Comparison of ENCODE assay signal across 23 cellular contexts in the genomic region with DNA sequence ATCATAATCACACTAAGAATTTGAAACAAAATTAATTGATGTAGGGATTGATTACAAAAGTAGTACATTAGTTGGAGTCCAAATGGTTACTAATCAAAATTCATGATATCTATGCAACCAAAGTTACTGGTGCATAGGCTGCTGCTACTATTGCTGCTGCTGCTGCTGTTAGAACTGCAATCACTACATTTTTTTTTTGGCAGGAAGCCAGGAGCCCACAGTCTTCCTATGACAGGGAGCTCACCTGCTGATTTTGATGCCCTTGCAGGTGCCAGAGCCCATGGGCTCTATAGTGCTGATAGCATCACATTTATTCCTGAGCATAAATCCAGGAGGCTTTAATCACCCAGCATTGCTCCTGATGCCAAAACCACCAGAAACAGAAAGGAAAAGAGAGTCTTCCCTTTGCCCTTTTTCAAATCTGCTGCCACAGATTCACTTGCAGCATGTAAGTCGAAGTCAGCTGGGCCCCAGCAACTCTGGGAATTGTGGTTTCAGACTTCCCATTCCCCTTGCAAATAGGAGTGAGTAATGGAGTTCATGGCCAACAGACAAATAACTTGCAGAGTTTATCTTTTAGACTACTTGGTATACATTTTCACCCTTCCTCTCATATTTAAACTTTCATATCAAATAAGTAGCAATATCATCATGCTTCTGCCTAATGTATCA. TPM values are rescaled to one million over a fixed set of nuclear protein-coding genes. Genes with fewer than 3 reads are reported as not detected.
DNase-seq lines count a peak whose midpoint lies in the region; ATAC-seq and TF ChIP-seq lines count a peak whose summit lies in the region.
"Had no signal": no experiment of that assay in that cellular context is flagged by ENCODE, and none has a peak within 500 bp of the region (broad histone marks: within the 10 kb centered on the region; RNA-seq: fewer than 3 reads in every experiment).

No MANE protein-coding gene starts in this region.

- no peaks in the 10 kb centered on the region for H3K36me3 ChIP-seq in cardiac muscle cell
- no peaks in the 10 kb centered on the region for H3K36me3 ChIP-seq in right atrium auricular region
- H3K36me3 ChIP-seq in OCI-LY7 (ENCODE audit: insufficient read depth, low read length): no peaks in the 10 kb centered on the region
- H3K36me3 ChIP-seq: gastrocnemius medialis, right lobe of liver, tibial artery had no signal

- no TSS peak for BruUV-seq in OCI-LY7 (replicated peaks; lab: Mats Ljungman, UMichigan)

- H3K4me3 ChIP-seq in cardiac muscle cell (no peak overlapping the region), right atrium auricular region (no peak overlapping the region), dorsolateral prefrontal cortex (no peak overlapping the region), OCI-LY7 (ENCODE audit: low read depth, low read length, poor library complexity, severe bottlenecking) (no peak overlapping the region)
- H3K4me3 ChIP-seq: gastrocnemius medialis, right lobe of liver, tibial artery had no signal

- no peaks in the 10 kb centered on the region for H3K4me1 ChIP-seq in cardiac muscle cell (ENCODE audit: low read depth)
- H3K4me1 ChIP-seq in right atrium auricular region: no peaks in the 10 kb centered on the region
- H3K4me1 ChIP-seq in OCI-LY7 (ENCODE audit: insufficient read depth, low read length, poor library complexity, severe bottlenecking): no peaks in the 10 kb centered on the region
- H3K4me1 ChIP-seq: Caco-2, gastrocnemius medialis, right lobe of liver, tibial artery had no signal

- H3K9me2 ChIP-seq in OCI-LY7 (ENCODE audit: insufficient read depth, low read length): no peaks in the 10 kb centered on the region

- H3K4me3 Mint-ChIP-seq in chondrocyte (ENCODE audit: unreplicated experiment): no peak overlapping the region
- H3K4me3 Mint-ChIP-seq: activated CD4-positive, alpha-beta T cell treated with anti-CD3 and anti-CD28 coated beads for 36 hours; activated naive CD4-positive, alpha-beta T cell treated with anti-CD3 and anti-CD28 coated beads, Interleukin-2, amount 50 U/mL, for 24 hours; endodermal cell; HFFc6; T-helper 2 cell treated with Interferon-gamma antibody and Interleukin-4, amounts not matched to agents 5 μg/mL and 100 μg/mL, for 36 hours had no signal

- peak overlapping the region; percentile 30 for H3K27ac Mint-ChIP-seq in chondrocyte (ENCODE audit: unreplicated experiment)
- H3K27ac Mint-ChIP-seq: activated CD4-positive, alpha-beta T cell treated with anti-CD3 and anti-CD28 coated beads for 36 hours; activated naive CD4-positive, alpha-beta T cell treated with anti-CD3 and anti-CD28 coated beads, Interleukin-2, amount 50 U/mL, for 24 hours; endodermal cell; HFFc6; T-helper 2 cell treated with Interferon-gamma antibody and Interleukin-4, amounts not matched to agents 5 μg/mL and 100 μg/mL, for 36 hours had no signal

- DNase-seq in cardiac muscle cell (ENCODE audit: low read depth in 1 of 2, low spot score in 1 of 2): peak; percentile 2 to 4
- no peak for DNase-seq in right atrium auricular region (ENCODE audit: low spot score)
- DNase-seq in NCI-H69 (lab: John Stamatoyannopoulos, UW): peak; percentile 86
- DNase-seq in chondrocyte (ENCODE audit: low spot score): no peak
- no peak for DNase-seq in dorsolateral prefrontal cortex
- DNase-seq in OCI-LY7 (ENCODE audit: low spot score): no peak
- DNase-seq: activated CD4-positive, alpha-beta T cell treated with anti-CD3 and anti-CD28 coated beads for 36 hours; activated CD8-positive, alpha-beta memory T cell treated with anti-CD3 and anti-CD28 coated beads, Interleukin-2, amount 50 U/mL, for 48 hours; Caco-2; caudate nucleus; endodermal cell; gastrocnemius medialis; HFFc6; NCI-H526; right lobe of liver; SIG-M5; stimulated activated CD4-positive, alpha-beta T cell treated with anti-CD3 and anti-CD28 coated beads, Interleukin-4, amount 100 ng/mL, for 1 hour; tibial artery had no signal

- H3K4me1 Mint-ChIP-seq in chondrocyte (ENCODE audit: low read depth): no peaks in the 10 kb centered on the region
- H3K4me1 Mint-ChIP-seq: activated CD4-positive, alpha-beta T cell treated with anti-CD3 and anti-CD28 coated beads for 36 hours; activated naive CD4-positive, alpha-beta T cell treated with anti-CD3 and anti-CD28 coated beads, Interleukin-2, amount 50 U/mL, for 24 hours; endodermal cell had no signal

- no peak overlapping the region for H3K4me2 ChIP-seq in OCI-LY7 (ENCODE audit: low read length)

- intact Hi-C loops in dorsolateral prefrontal cortex (cut with DNase I) (no loop called here), OCI-LY7 (cut with micrococcal nuclease; ENCODE audit: unreplicated experiment) (no loop called here)

- H3K27me3 Mint-ChIP-seq in chondrocyte (ENCODE audit: low read depth): no peaks in the 10 kb centered on the region
- H3K27me3 Mint-ChIP-seq: activated naive CD4-positive, alpha-beta T cell treated with anti-CD3 and anti-CD28 coated beads, Interleukin-2, amount 50 U/mL, for 24 hours had no signal

- no peaks in the 10 kb centered on the region for H3K9me3 Mint-ChIP-seq in chondrocyte (ENCODE audit: low read depth)
- H3K9me3 Mint-ChIP-seq: activated naive CD4-positive, alpha-beta T cell treated with anti-CD3 and anti-CD28 coated beads, Interleukin-2, amount 50 U/mL, for 24 hours; endodermal cell; T-helper 2 cell treated with Interferon-gamma antibody and Interleukin-4, amounts not matched to agents 5 μg/mL and 100 μg/mL, for 36 hours had no signal

- no peak for TF ChIP-seq CTCF in cardiac muscle cell (IDR thresholded peaks at IDR 0.05; ENCODE audit: low read depth, low read length)
- TF ChIP-seq CTCF in right atrium auricular region (IDR thresholded peaks at IDR 0.05): no peak
- no peak for TF ChIP-seq CTCF in chondrocyte (IDR thresholded peaks at IDR 0.05)
- no peak for TF ChIP-seq CTCF in dorsolateral prefrontal cortex (IDR thresholded peaks at IDR 0.05 in 54 of 56, conservative IDR thresholded peaks at IDR 0.05 in 2 of 56; ENCODE audit: low read depth in 1 of 56, partially characterized antibody in 56 of 56)
- TF ChIP-seq CTCF in OCI-LY7 (conservative IDR thresholded peaks at IDR 0.05; ENCODE audit: low read length): no peak

- no peaks in the 10 kb centered on the region for H4K20me1 ChIP-seq in OCI-LY7 (ENCODE audit: insufficient read depth, low read length)

- no peaks in the 10 kb centered on the region for H3K27me3 ChIP-seq in cardiac muscle cell
- no peaks in the 10 kb centered on the region for H3K27me3 ChIP-seq in right atrium auricular region
- no peaks in the 10 kb centered on the region for H3K27me3 ChIP-seq in dorsolateral prefrontal cortex
- H3K27me3 ChIP-seq: gastrocnemius medialis, right lobe of liver, tibial artery had no signal

- H3K36me3 Mint-ChIP-seq in chondrocyte (ENCODE audit: low read depth): no peaks in the 10 kb centered on the region
- H3K36me3 Mint-ChIP-seq: activated naive CD4-positive, alpha-beta T cell treated with anti-CD3 and anti-CD28 coated beads, Interleukin-2, amount 50 U/mL, for 24 hours had no signal

- H2AFZ ChIP-seq in OCI-LY7 (ENCODE audit: low read length): no peak overlapping the region

- CTCF ChIA-PET in OCI-LY7 (lab: Charles Lee; ENCODE audit: unreplicated experiment): no interaction called here

- H3K27ac ChIP-seq in cardiac muscle cell: no peak overlapping the region
- H3K27ac ChIP-seq in right atrium auricular region: no peak overlapping the region
- H3K27ac ChIP-seq in dorsolateral prefrontal cortex: no peak overlapping the region
- no peak overlapping the region for H3K27ac ChIP-seq in OCI-LY7 (ENCODE audit: low read depth, low read length, poor library complexity, severe bottlenecking)
- H3K27ac ChIP-seq: gastrocnemius medialis, right lobe of liver, tibial artery had no signal

- no peaks in the 10 kb centered on the region for H3K9me3 ChIP-seq in cardiac muscle cell (ENCODE audit: low read depth)
- no peaks in the 10 kb centered on the region for H3K9me3 ChIP-seq in right atrium auricular region
- H3K9me3 ChIP-seq in OCI-LY7 (ENCODE audit: low read length): no peaks in the 10 kb centered on the region
- H3K9me3 ChIP-seq: Caco-2, gastrocnemius medialis, right lobe of liver, tibial artery had no signal

- POLR2A ChIA-PET in OCI-LY7 (lab: Charles Lee): no interaction called here

- no peaks in the 10 kb centered on the region for H3K79me2 ChIP-seq in OCI-LY7 (ENCODE audit: insufficient read depth, low read depth, low read length)

- no peak for ATAC-seq in HG03135 (IDR thresholded peaks at IDR 0.05; ENCODE audit: unreplicated experiment)
- no peak for ATAC-seq in HG02970 (IDR thresholded peaks at IDR 0.05; ENCODE audit: low FRiP score, unreplicated experiment)
- ATAC-seq: activated CD4-positive, alpha-beta T cell treated with anti-CD3 and anti-CD28 coated beads for 36 hours; gastrocnemius medialis; right lobe of liver had no signal

RNA-seq across cellular contexts. Expression of a gene that starts 17.6 kb away (rescaled TPM):
- total RNA-seq in cardiac muscle cell: not detected in 2 replicates
- polyA plus RNA-seq in cardiac muscle cell: 0.32 TPM in 1 of 2 replicates, not detected in the other
- not detected for total RNA-seq in right atrium auricular region
- 0.82 to 1.8 TPM (median 1.1 TPM) in 3 replicates for total RNA-seq in chondrocyte
- total RNA-seq in dorsolateral prefrontal cortex: not detected
- not detected in 2 replicates for total RNA-seq in OCI-LY7 (2014; rRNA removed; shearing (Covaris generic))
- total RNA-seq in OCI-LY7 (2022): not detected in 2 replicates
- total RNA-seq: activated CD4-positive, alpha-beta T cell treated with anti-CD3 and anti-CD28 coated beads for 36 hours; Caco-2; gastrocnemius medialis; HFFc6; right lobe of liver had no signal
- polyA plus RNA-seq: neural cell had no signal

Comparison
In these comparisons a context has a peak if more than half of its experiments do, and no peak if none do; other contexts are left out.
1. DNase-seq: peak in cardiac muscle cell (2 of 2) and NCI-H69 (single experiment); none in right atrium auricular region (single experiment), chondrocyte (single experiment), dorsolateral prefrontal cortex (0 of 10) and OCI-LY7 (single experiment).